In genomic region chr3:85725809-85726208, GRCh38 we compare ENCODE assay signal across 1 cellular context.
TF ChIP-seq lines count a peak whose summit lies in the region.

No MANE protein-coding gene starts in this region.

TF ChIP-seq in HepG2, 621 proteins besides CTCF, POLR2A, EP300 and RAD21 (continued from another document):
- TF ChIP-seq, protein P1, sequence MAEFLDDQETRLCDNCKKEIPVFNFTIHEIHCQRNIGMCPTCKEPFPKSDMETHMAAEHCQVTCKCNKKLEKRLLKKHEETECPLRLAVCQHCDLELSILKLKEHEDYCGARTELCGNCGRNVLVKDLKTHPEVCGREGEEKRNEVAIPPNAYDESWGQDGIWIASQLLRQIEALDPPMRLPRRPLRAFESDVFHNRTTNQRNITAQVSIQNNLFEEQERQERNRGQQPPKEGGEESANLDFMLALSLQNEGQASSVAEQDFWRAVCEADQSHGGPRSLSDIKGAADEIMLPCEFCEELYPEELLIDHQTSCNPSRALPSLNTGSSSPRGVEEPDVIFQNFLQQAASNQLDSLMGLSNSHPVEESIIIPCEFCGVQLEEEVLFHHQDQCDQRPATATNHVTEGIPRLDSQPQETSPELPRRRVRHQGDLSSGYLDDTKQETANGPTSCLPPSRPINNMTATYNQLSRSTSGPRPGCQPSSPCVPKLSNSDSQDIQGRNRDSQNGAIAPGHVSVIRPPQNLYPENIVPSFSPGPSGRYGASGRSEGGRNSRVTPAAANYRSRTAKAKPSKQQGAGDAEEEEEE (CRISPR knock-in tag; IDR thresholded peaks at IDR 0.05; ENCODE audit: borderline replicate concordance): no peak
- no peak for TF ChIP-seq SOX6 (IDR thresholded peaks at IDR 0.05)
- no peak for TF ChIP-seq SOX6 (CRISPR knock-in tag; IDR thresholded peaks at IDR 0.05)
- TF ChIP-seq THYN1 (CRISPR knock-in tag; IDR thresholded peaks at IDR 0.05; ENCODE audit: borderline replicate concordance, low read depth): no peak
- TF ChIP-seq, protein P2, sequence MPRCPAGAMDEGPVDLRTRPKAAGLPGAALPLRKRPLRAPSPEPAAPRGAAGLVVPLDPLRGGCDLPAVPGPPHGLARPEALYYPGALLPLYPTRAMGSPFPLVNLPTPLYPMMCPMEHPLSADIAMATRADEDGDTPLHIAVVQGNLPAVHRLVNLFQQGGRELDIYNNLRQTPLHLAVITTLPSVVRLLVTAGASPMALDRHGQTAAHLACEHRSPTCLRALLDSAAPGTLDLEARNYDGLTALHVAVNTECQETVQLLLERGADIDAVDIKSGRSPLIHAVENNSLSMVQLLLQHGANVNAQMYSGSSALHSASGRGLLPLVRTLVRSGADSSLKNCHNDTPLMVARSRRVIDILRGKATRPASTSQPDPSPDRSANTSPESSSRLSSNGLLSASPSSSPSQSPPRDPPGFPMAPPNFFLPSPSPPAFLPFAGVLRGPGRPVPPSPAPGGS (CRISPR knock-in tag; IDR thresholded peaks at IDR 0.05): no peak
- TF ChIP-seq ZNF256 (CRISPR knock-in tag; conservative IDR thresholded peaks at IDR 0.05): no peak
- no peak for TF ChIP-seq THRA (CRISPR knock-in tag; IDR thresholded peaks at IDR 0.05; ENCODE audit: borderline replicate concordance)
- no peak for TF ChIP-seq CCAR2 (optimal IDR thresholded peaks at IDR 0.05; ENCODE audit: low read depth, low read length)
